Comparison of ENCODE assay signal across 15 cellular contexts in the genomic region with DNA sequence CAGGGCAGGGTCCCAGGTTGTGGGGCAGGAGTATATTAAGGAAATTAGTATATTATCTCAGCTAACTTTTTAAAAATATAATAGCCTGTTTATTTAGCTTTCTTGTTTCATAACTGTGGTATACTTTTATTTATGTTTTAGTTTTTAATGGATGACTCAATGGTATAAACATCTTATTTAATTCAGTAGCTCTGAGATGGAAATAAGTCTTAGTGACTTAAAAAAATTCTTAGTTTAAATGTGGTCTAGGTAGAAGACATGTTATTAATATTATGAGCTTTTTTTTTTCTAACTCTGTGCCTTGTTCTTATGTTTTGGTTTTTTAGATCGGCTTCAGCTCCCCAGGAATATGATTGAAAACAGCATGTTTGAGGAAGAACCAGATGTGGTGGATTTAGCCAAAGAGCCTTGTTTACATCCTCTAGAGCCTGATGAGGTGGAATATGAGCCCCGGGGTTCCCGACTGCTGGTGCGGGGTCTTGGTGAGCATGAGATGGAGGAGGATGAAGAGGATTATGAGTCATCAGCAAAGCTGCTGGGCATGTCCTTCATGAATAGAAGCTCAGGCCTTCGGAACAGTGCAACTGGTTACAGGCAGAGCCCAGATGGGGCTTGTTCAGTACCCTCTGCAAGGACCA. TPM values are rescaled to one million over a fixed set of nuclear protein-coding genes. Genes with fewer than 3 reads are reported as not detected.
DNase-seq lines count a peak whose midpoint lies in the region; ATAC-seq and TF ChIP-seq lines count a peak whose summit lies in the region.
"Had no signal": no experiment of that assay in that cellular context is flagged by ENCODE, and none has a peak within 500 bp of the region (broad histone marks: within the 10 kb centered on the region; RNA-seq: fewer than 3 reads in every experiment).

No MANE protein-coding gene starts in this region.

- ATAC-seq in esophagus mucosa, result no peak
- no peak for ATAC-seq in left cardiac atrium

- no peaks in the 10 kb centered on the region for H3K36me3 ChIP-seq in A673 (ENCODE audit: insufficient read depth, low read length, poor library complexity, severe bottlenecking)
- peaks cover 33% of the 10 kb centered on the region for H3K36me3 ChIP-seq in adipocyte (ENCODE audit: control insufficient read depth, insufficient read depth, low read length, severe bottlenecking)
- H3K36me3 ChIP-seq in H7 (replicated peaks; ENCODE audit: control insufficient read depth, insufficient read depth, low read length), result no peaks in the 10 kb centered on the region

- H3K9me3 ChIP-seq in A673 (ENCODE audit: low read depth, low read length, poor library complexity, severe bottlenecking) (no peaks in the 10 kb centered on the region), adipocyte (ENCODE audit: control insufficient read depth, low read length) (no peaks in the 10 kb centered on the region)
- H3K9me3 ChIP-seq: tibial nerve had no signal

- no TSS peak for BruUV-seq in A673 (replicated peaks; lab: Mats Ljungman, UMichigan)

- H3K4me3 ChIP-seq in A673 (ENCODE audit: low read depth, low read length, poor library complexity, severe bottlenecking) (no peak overlapping the region), adipocyte (ENCODE audit: low read length) (no peak overlapping the region), H7 (ENCODE audit: insufficient read depth, low read depth, low read length) (no peak overlapping the region)
- H3K4me3 ChIP-seq: dorsolateral prefrontal cortex, tibial nerve had no signal

- DNase-seq in A673 (ENCODE audit: low spot score) (peak; percentile 73), GM04503 (ENCODE audit: low read depth) (peak; percentile 6), adipocyte (ENCODE audit: low read depth) (peak; percentile 66), glomerular visceral epithelial cell (ENCODE audit: extremely low spot score) (peak; percentile 6), H7 (no peak), left cardiac atrium (no peak), GM10266 (ENCODE audit: extremely low spot score) (no peak)
- DNase-seq: activated CD4-positive, CD25-positive, alpha-beta regulatory T cell treated with anti-CD3 and anti-CD28 coated beads, Interleukin-2, amount 50 U/mL, for 72 hours; activated T-cell treated with anti-CD3 and anti-CD28 coated beads, Interleukin-2, amount 50 U/mL, for 1 hour; anterior cingulate cortex; C1 segment of cervical spinal cord; dorsolateral prefrontal cortex; NCI-H1436 had no signal

- intact Hi-C loops in A673 (cut with micrococcal nuclease; ENCODE audit: unreplicated experiment) (no loop called here), left cardiac atrium (cut with DNase I) (loop anchor here in 1 of 2 donors (5.0 kb wide), 1 partner anchor 42 kb away; the partner anchor contains the start of gene LNPEP)

- no peak overlapping the region for H3K27ac ChIP-seq in A673 (ENCODE audit: low read depth, low read length, poor library complexity, severe bottlenecking)
- H3K27ac ChIP-seq: dorsolateral prefrontal cortex, tibial nerve had no signal

- H3K4me1 ChIP-seq in A673 (ENCODE audit: insufficient read depth, low read length, poor library complexity, severe bottlenecking) (peaks cover 18% of the 10 kb centered on the region), adipocyte (ENCODE audit: control insufficient read depth, insufficient read depth, low read length) (peaks cover 11% of the 10 kb centered on the region)

- TF ChIP-seq CTCF in A673 (conservative IDR thresholded peaks at IDR 0.05; ENCODE audit: low read depth, low read length), result no peak
- no peak for TF ChIP-seq CTCF in GM10266 (IDR thresholded peaks at IDR 0.05; ENCODE audit: control insufficient read depth, insufficient read depth, low read depth, missing control alignments)

- no peak overlapping the region for H3K9ac ChIP-seq in adipocyte (ENCODE audit: low read length)

- CTCF ChIA-PET in A673 (lab: Charles Lee), result interaction anchor here (0.6 kb wide), 1 partner anchor 159 kb away, joined by 4 read pairs; no protein-coding TSS in a partner anchor

- POLR2A ChIA-PET in A673 (lab: Charles Lee; ENCODE audit: low non-redundant PET), result no interaction called here

- H3K27me3 ChIP-seq in A673 (replicated peaks; ENCODE audit: insufficient read depth, low read depth, low read length, poor library complexity) (no peaks in the 10 kb centered on the region), adipocyte (replicated peaks; ENCODE audit: control insufficient read depth, insufficient read depth, low read length) (no peaks in the 10 kb centered on the region), H7 (ENCODE audit: control insufficient read depth, insufficient read depth, low read length) (no peaks in the 10 kb centered on the region)
- H3K27me3 ChIP-seq: dorsolateral prefrontal cortex, tibial nerve had no signal

RNA-seq across cellular contexts. Expression of gene LNPEP, which starts 43.1 kb away (rescaled TPM):
- total RNA-seq in A673 (2021) (10.3 and 12.8 TPM in 2 replicates), esophagus mucosa (23.6 TPM), left cardiac atrium (10 to 100 TPM; 54.3 to 59.6 TPM)
- 2.8 and 3.7 TPM in 2 replicates for total RNA-seq in H7 (2014; rRNA removed; shearing (Covaris generic))

Comparison
In these comparisons a context has a peak if more than half of its experiments do, and no peak if none do; other contexts are left out.
1. DNase-seq: peak in A673 (single experiment), GM04503 (single experiment), adipocyte (single experiment) and glomerular visceral epithelial cell (single experiment); none in H7 (single experiment), left cardiac atrium (single experiment) and GM10266 (single experiment).